8 cellular contexts compared by ENCODE assay signal in the genomic region with DNA sequence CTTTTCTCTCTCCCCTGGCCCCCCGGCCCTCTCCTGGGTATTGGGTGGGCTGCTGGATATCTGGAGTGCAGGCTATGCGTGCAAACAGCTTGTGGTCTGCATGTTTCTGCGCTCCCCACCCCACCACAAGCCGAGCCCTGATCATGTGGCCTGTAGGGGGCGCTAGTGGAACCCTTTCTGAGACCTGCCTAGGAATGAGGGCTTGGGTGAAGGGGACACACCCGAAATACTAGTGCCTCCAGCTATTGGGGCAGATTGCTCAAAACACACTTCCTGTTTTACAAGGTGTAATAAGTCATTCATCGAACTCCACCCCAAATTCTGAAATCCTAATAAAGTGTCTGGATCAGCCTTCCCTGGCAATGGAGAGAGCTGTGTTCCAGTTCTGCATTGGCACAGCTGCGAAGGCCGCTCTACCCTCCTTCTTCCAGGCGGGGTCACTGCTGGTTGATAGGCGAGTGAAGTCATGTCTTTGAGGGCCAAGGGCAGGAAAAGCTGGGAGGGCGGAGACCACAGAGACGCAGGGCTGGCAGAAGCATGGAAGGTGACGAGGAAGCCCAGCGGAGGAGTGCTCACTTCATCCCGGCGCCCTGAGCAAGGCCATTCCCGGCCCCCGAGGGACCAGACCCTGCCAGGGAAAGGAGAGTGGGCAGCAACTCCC. TPM values are rescaled to one million over a fixed set of nuclear protein-coding genes. Genes with fewer than 3 reads are reported as not detected.
A peak's percentile ranks its signal among the peaks of the same experiment; 100 is the strongest.
DNase-seq lines count a peak whose midpoint lies in the region; ATAC-seq and TF ChIP-seq lines count a peak whose summit lies in the region.

No MANE protein-coding gene starts in this region.

- H3K27ac ChIP-seq in WERI-Rb-1 (no peak overlapping the region), gastroesophageal sphincter (no peak overlapping the region)

- H3K36me3 ChIP-seq in WERI-Rb-1 (no peaks in the 10 kb centered on the region), gastroesophageal sphincter (no peaks in the 10 kb centered on the region)

- TF ChIP-seq EP300 in gastroesophageal sphincter (IDR thresholded peaks at IDR 0.05): no peak

- 10 to 63% methylated on average over 2 of the region's 19 CpGs for WGBS in gastroesophageal sphincter (ENCODE audit: low coverage in 1 of 2), 2 donors

- no peak for TF ChIP-seq POLR2A in gastroesophageal sphincter (IDR thresholded peaks at IDR 0.05)

- no peaks in the 10 kb centered on the region for H3K4me1 ChIP-seq in gastroesophageal sphincter

- H3K27ac Mint-ChIP-seq in stimulated activated effector memory CD8-positive, alpha-beta T cell treated with anti-CD3 and anti-CD28 coated beads, Interleukin-12 subunit alpha, Interleukin-12 subunit beta, amount 100 ng/mL, for 72 hours: peak overlapping the region; percentile 39

- H3K9me3 Mint-ChIP-seq in stimulated activated effector memory CD8-positive, alpha-beta T cell treated with anti-CD3 and anti-CD28 coated beads, Interleukin-12 subunit alpha, Interleukin-12 subunit beta, amount 100 ng/mL, for 72 hours: no peaks in the 10 kb centered on the region

- TF ChIP-seq CTCF in WERI-Rb-1 (IDR thresholded peaks at IDR 0.05; ENCODE audit: low read depth, low read length): peak; percentile 82
- peak in 2 of 4 experiments; percentile 10 to 46 for TF ChIP-seq CTCF in gastroesophageal sphincter (IDR thresholded peaks at IDR 0.05)

- peak; percentile 82 for ATAC-seq in gastroesophageal sphincter
- peak; percentile 53 for ATAC-seq in stimulated activated effector memory CD8-positive, alpha-beta T cell treated with anti-CD3 and anti-CD28 coated beads, Interleukin-12 subunit alpha, Interleukin-12 subunit beta, amount 100 ng/mL, for 72 hours
- no peak for ATAC-seq in GM21825 (IDR thresholded peaks at IDR 0.05; ENCODE audit: unreplicated experiment)
- no peak for ATAC-seq in GM21786 (IDR thresholded peaks at IDR 0.05; ENCODE audit: unreplicated experiment)

- H3K4me3 Mint-ChIP-seq in stimulated activated effector memory CD8-positive, alpha-beta T cell treated with anti-CD3 and anti-CD28 coated beads, Interleukin-12 subunit alpha, Interleukin-12 subunit beta, amount 100 ng/mL, for 72 hours: no peak overlapping the region

- no peaks in the 10 kb centered on the region for H3K36me3 Mint-ChIP-seq in stimulated activated effector memory CD8-positive, alpha-beta T cell treated with anti-CD3 and anti-CD28 coated beads, Interleukin-12 subunit alpha, Interleukin-12 subunit beta, amount 100 ng/mL, for 72 hours

- H3K4me1 Mint-ChIP-seq in stimulated activated effector memory CD8-positive, alpha-beta T cell treated with anti-CD3 and anti-CD28 coated beads, Interleukin-12 subunit alpha, Interleukin-12 subunit beta, amount 100 ng/mL, for 72 hours: no peaks in the 10 kb centered on the region

- H3K27me3 ChIP-seq in WERI-Rb-1 (ENCODE audit: insufficient read depth, low read depth, severe bottlenecking) (no peaks in the 10 kb centered on the region), gastroesophageal sphincter (no peaks in the 10 kb centered on the region)

- no peak overlapping the region for H3K4me3 ChIP-seq in WERI-Rb-1 (ENCODE audit: low read depth, low read length)
- no peak overlapping the region for H3K4me3 ChIP-seq in gastroesophageal sphincter

- peak; percentile 74 for DNase-seq in activated CD8-positive, alpha-beta memory T cell treated with anti-CD3 and anti-CD28 coated beads for 24 hours
- no peak for DNase-seq in activated CD8-positive, alpha-beta memory T cell treated with anti-CD3 and anti-CD28 coated beads, Interleukin-2, amount 50 U/mL, for 4 hours
- DNase-seq in WERI-Rb-1 (peak; percentile 55), T1000 (lab: John Stamatoyannopoulos, UW) (no peak)
- DNase-seq in stimulated activated effector memory CD8-positive, alpha-beta T cell treated with anti-CD3 and anti-CD28 coated beads, Interleukin-12 subunit alpha, Interleukin-12 subunit beta, amount 100 ng/mL, for 72 hours (ENCODE audit: low spot score in 2 of 2): peak; percentile 48 to 73

- H3K9me3 ChIP-seq in WERI-Rb-1 (ENCODE audit: severe bottlenecking): no peaks in the 10 kb centered on the region
- no peaks in the 10 kb centered on the region for H3K9me3 ChIP-seq in gastroesophageal sphincter

RNA-seq across cellular contexts. Expression of gene PRRT4, which starts 19.8 kb away (rescaled TPM):
- total RNA-seq in gastroesophageal sphincter: 1 to 10 TPM in 1 of 4 donors, under 1 TPM in 3; 0.40 to 1.2 (median 0.82) TPM

RNA-seq across cellular contexts. Expression of gene IMPDH1, which starts 28.5 kb away (rescaled TPM):
- total RNA-seq in gastroesophageal sphincter: 10 to 100 TPM; 36.9 to 87.1 (median 43.3) TPM

RNA-seq across cellular contexts. Expression of gene RBM28, which starts 37.6 kb away (rescaled TPM):
- total RNA-seq in gastroesophageal sphincter: 10 to 100 TPM; 12.7 to 27.1 (median 19.5) TPM

Comparison
In these comparisons a context has a peak if more than half of its experiments do, and no peak if none do; other contexts are left out.
1. DNase-seq: peak in activated CD8-positive, alpha-beta memory T cell treated with anti-CD3 and anti-CD28 coated beads for 24 hours (single experiment), WERI-Rb-1 (single experiment) and stimulated activated effector memory CD8-positive, alpha-beta T cell treated with anti-CD3 and anti-CD28 coated beads, Interleukin-12 subunit alpha, Interleukin-12 subunit beta, amount 100 ng/mL, for 72 hours (2 of 2); none in activated CD8-positive, alpha-beta memory T cell treated with anti-CD3 and anti-CD28 coated beads, Interleukin-2, amount 50 U/mL, for 4 hours (single experiment) and T1000 (single experiment).
2. ATAC-seq: peak in gastroesophageal sphincter (single experiment) and stimulated activated effector memory CD8-positive, alpha-beta T cell treated with anti-CD3 and anti-CD28 coated beads, Interleukin-12 subunit alpha, Interleukin-12 subunit beta, amount 100 ng/mL, for 72 hours (single experiment); none in GM21825 (single experiment) and GM21786 (single experiment).